In the genomic region with DNA sequence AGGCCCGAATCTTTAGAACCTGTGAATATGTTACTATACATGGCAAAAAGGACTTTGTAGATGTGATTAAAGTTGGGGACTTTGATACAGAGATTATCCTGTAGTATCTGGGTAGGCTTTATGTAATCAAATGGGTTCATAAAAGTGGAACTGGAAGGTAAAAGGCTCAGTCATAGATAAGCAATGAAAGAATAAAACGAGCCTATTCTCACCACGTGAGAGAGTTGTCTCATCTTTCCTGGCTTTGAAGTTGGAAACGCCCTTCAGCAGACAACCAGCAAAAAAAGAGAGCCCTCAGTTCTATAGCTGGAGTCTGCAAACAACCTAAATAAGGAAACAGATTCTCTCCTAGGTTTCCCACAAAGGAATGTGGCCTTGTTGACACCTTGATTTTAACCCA, we compare ENCODE assay signal across 19 cellular contexts.
DNase-seq lines count a peak whose midpoint lies in the region; ATAC-seq and TF ChIP-seq lines count a peak whose summit lies in the region.
"Had no signal": no experiment of that assay in that cellular context is flagged by ENCODE, and none has a peak within 500 bp of the region (broad histone marks: within the 10 kb centered on the region; RNA-seq: fewer than 3 reads in every experiment).

No MANE protein-coding gene starts in this region.

- no peak for TF ChIP-seq POLR2A in transverse colon (IDR thresholded peaks at IDR 0.05)

- DNase-seq in cardiac muscle cell (ENCODE audit: low read depth in 1 of 2, low spot score in 1 of 2), result no peak
- no peak for DNase-seq in right atrium auricular region (ENCODE audit: low spot score)
- no peak for DNase-seq in left colon
- peak in 1 of 3 donors; percentile 20 for DNase-seq in mucosa of descending colon
- peak; percentile 9 for DNase-seq in transverse colon
- DNase-seq in NCI-H446 treated with DMSO at 0.1 percent for 48 hours (lab: John Stamatoyannopoulos, UW), result no peak
- DNase-seq in stimulated activated CD4-positive, alpha-beta T cell treated with anti-CD3 and anti-CD28 coated beads, Interleukin-2, amount 100 ng/mL, for 24 hours, result no peak
- DNase-seq: AML-193; Caco-2; Calu3; CD4-positive, alpha-beta T cell; CD8-positive, alpha-beta T cell; DMS79 treated with DMSO at 0.1 percent for 48 hours; GF-D8 had no signal

- WGBS in transverse colon (ENCODE audit: low coverage in 1 of 2), 2 donors, result 31% methylated on average over 4 of the region's 4 CpGs; no CpG with 5 or more reads in 1 of the 2 donors

- H3K27me3 ChIP-seq in cardiac muscle cell (no peaks in the 10 kb centered on the region), right atrium auricular region (no peaks in the 10 kb centered on the region), transverse colon (no peaks in the 10 kb centered on the region)

- intact Hi-C loops in left colon (cut with DNase I, micrococcal nuclease) (no loop called here), mucosa of descending colon (cut with DNase I, micrococcal nuclease) (no loop called here), transverse colon (cut with DNase I; ENCODE audit: low total_unique reads) (no loop called here)

- TF ChIP-seq CTCF in cardiac muscle cell (IDR thresholded peaks at IDR 0.05; ENCODE audit: low read depth, low read length) (no peak), right atrium auricular region (IDR thresholded peaks at IDR 0.05) (no peak), mucosa of descending colon (IDR thresholded peaks at IDR 0.05) (no peak), transverse colon (IDR thresholded peaks at IDR 0.05) (no peak)

- H3K9me3 ChIP-seq in cardiac muscle cell (ENCODE audit: low read depth) (no peaks in the 10 kb centered on the region), right atrium auricular region (no peaks in the 10 kb centered on the region), mucosa of descending colon (no peaks in the 10 kb centered on the region), transverse colon (no peaks in the 10 kb centered on the region)
- H3K9me3 ChIP-seq: A549, Caco-2 had no signal

- H3K4me3 ChIP-seq in cardiac muscle cell (no peak overlapping the region), right atrium auricular region (no peak overlapping the region), mucosa of descending colon (no peak overlapping the region), transverse colon (no peak overlapping the region)
- H3K4me3 ChIP-seq: A549; BLaER1 treated with 17β-estradiol and CSF1 and Interleukin-3, amounts not matched to agents 10 nM and 100 nM had no signal

- peak overlapping the region; percentile 36 for H3K27ac ChIP-seq in cardiac muscle cell
- H3K27ac ChIP-seq in right atrium auricular region, result no peak overlapping the region
- peak overlapping the region in 1 of 4 donors; percentile 13 for H3K27ac ChIP-seq in transverse colon
- H3K27ac ChIP-seq: 22Rv1; A549; BLaER1 treated with 17β-estradiol and CSF1 and Interleukin-3, amounts not matched to agents 10 nM and 100 nM; C4-2B had no signal

- ATAC-seq in left colon (peak; percentile 74), mucosa of descending colon (peak; percentile 75), HG02571 (IDR thresholded peaks at IDR 0.05; ENCODE audit: unreplicated experiment) (no peak)
- ATAC-seq: A549; CD8-positive, alpha-beta T cell had no signal

- TF ChIP-seq EP300 in transverse colon (IDR thresholded peaks at IDR 0.05; ENCODE audit: low read depth), result no peak

- H3K36me3 ChIP-seq in cardiac muscle cell (no peaks in the 10 kb centered on the region), right atrium auricular region (no peaks in the 10 kb centered on the region), mucosa of descending colon (ENCODE audit: low read depth) (no peaks in the 10 kb centered on the region), transverse colon (no peaks in the 10 kb centered on the region)
- H3K36me3 ChIP-seq: BLaER1 treated with 17β-estradiol and CSF1 and Interleukin-3, amounts not matched to agents 10 nM and 100 nM had no signal

- H3K4me1 ChIP-seq in cardiac muscle cell (ENCODE audit: low read depth), result no peaks in the 10 kb centered on the region
- H3K4me1 ChIP-seq in right atrium auricular region, result no peaks in the 10 kb centered on the region
- H3K4me1 ChIP-seq in mucosa of descending colon (ENCODE audit: low read depth), result no peaks in the 10 kb centered on the region
- H3K4me1 ChIP-seq in transverse colon, result peaks cover 0 to 3% (median 0%) of the 10 kb centered on the region in 4 donors
- H3K4me1 ChIP-seq: A549; BLaER1 treated with 17β-estradiol and CSF1 and Interleukin-3, amounts not matched to agents 10 nM and 100 nM; Caco-2 had no signal

- in situ Hi-C loops in transverse colon (cut with MboI; ENCODE audit: low pct_ligation_motif_present in 1 of 4, low pct_unique_long_range_greater_than_20kb in 1 of 4, low sequenced_read_pairs in 3 of 4), result no loop called here
